8 cellular contexts compared by ENCODE assay signal in genomic region chr10:101067356-101068083, GRCh38. TPM values are rescaled to one million over a fixed set of nuclear protein-coding genes. Genes with fewer than 3 reads are reported as not detected.
DNase-seq lines count a peak whose midpoint lies in the region; ATAC-seq, FAIRE-seq and TF ChIP-seq lines count a peak whose summit lies in the region.

No MANE protein-coding gene starts in this region.

- peak; percentile 78 to 82 for TF ChIP-seq RAD21 in A549 (conservative IDR thresholded peaks at IDR 0.05 in 1 of 2, IDR thresholded peaks at IDR 0.05 in 1 of 2)

- CTCF ChIA-PET in A549 (lab: Yijun Ruan, JAX) = interaction anchor here (0.5 to 65.1 kb wide), 10 partner anchors 9 to 502 kb away, joined by 3 to 2364 read pairs (median 4); partner anchors contain the start of genes KAZALD1, PDZD7 and SFXN3

- H3K36me3 ChIP-seq in osteoblast (ENCODE audit: insufficient read depth, low read length) (peaks cover 2% of the 10 kb centered on the region), thymus (ENCODE audit: control insufficient read depth, insufficient read depth) (no peaks in the 10 kb centered on the region)

- H3K27ac ChIP-seq in A549 = peak overlapping the region; percentile 87 to 91
- peak overlapping the region; percentile 33 for H3K27ac ChIP-seq in osteoblast (ENCODE audit: low read depth, low read length)
- H3K27ac ChIP-seq in thymus (ENCODE audit: low read depth) = no peak overlapping the region

- peak overlapping the region; percentile 84 for H3K4me2 ChIP-seq in A549
- peak overlapping the region; percentile 96 for H3K4me2 ChIP-seq in osteoblast (ENCODE audit: insufficient read depth, low read length)

- peak overlapping the region; percentile 57 for H3K4me3 ChIP-seq in A549
- peak overlapping the region; percentile 79 for H3K4me3 ChIP-seq in osteoblast (ENCODE audit: insufficient read depth, low read length)
- peak overlapping the region; percentile 44 for H3K4me3 ChIP-seq in thymus (ENCODE audit: low read length)

- peaks cover 3% of the 10 kb centered on the region for H3K79me2 ChIP-seq in osteoblast (ENCODE audit: insufficient read depth, low read length)

- DNase-seq in A549 (ENCODE audit: low read depth in 1 of 2, low spot score in 1 of 2) (peak; percentile 84 to 90), SK-N-DZ (ENCODE audit: low spot score) (peak; percentile 84), glomerular visceral epithelial cell (ENCODE audit: extremely low spot score) (peak; percentile 85), osteoblast (ENCODE audit: insufficient read length, low spot score, missing footprints) (peak; percentile 97)
- peak; percentile 75 for DNase-seq in activated naive CD4-positive, alpha-beta T cell treated with anti-CD3 and anti-CD28 coated beads, Interleukin-2, amount 50 U/mL, for 16 hours

- peak; percentile 21; the same call in 1 of the 2 replicates for TF ChIP-seq POLR2A in A549 (IDR thresholded peaks at IDR 0.05; ENCODE audit: low read length)

- no peak for TF ChIP-seq EP300 in A549 (IDR thresholded peaks at IDR 0.05)

- WGBS in A549 (ENCODE audit: missing lambda C conversion rate) = 3% methylated on average over 35 of the region's 43 CpGs
- 2% methylated on average over 43 of the region's 43 CpGs for WGBS in thymus

- POLR2A ChIA-PET in A549 (lab: Yijun Ruan, JAX) = interaction anchor here (0.6 to 2.1 kb wide), 5 partner anchors 17 to 749 kb away, joined by 3 to 17 read pairs (median 6); partner anchors contain the start of genes PDZD7 and SFXN3

- H4K20me1 ChIP-seq in osteoblast (ENCODE audit: insufficient read depth, low read length) = no peaks in the 10 kb centered on the region

- H2AFZ ChIP-seq in osteoblast (ENCODE audit: low read length) = peak overlapping the region; percentile 88

- ATAC-seq in A549 (peak; percentile 37 to 67), GM18517 (IDR thresholded peaks at IDR 0.05; ENCODE audit: unreplicated experiment) (peak; percentile 62)

- FAIRE-seq in A549 (lab: Jason Lieb, UNC) = peak; percentile 28

- H3K4me1 ChIP-seq in A549 (peaks cover 21% of the 10 kb centered on the region), osteoblast (ENCODE audit: insufficient read depth, low read length) (peaks cover 32% of the 10 kb centered on the region), thymus (ENCODE audit: control insufficient read depth, insufficient read depth, low read length) (peaks cover 15% of the 10 kb centered on the region)

- H3K9me3 ChIP-seq in A549 = no peaks in the 10 kb centered on the region
- no peaks in the 10 kb centered on the region for H3K9me3 ChIP-seq in osteoblast (ENCODE audit: low read depth, low read length)
- H3K9me3 ChIP-seq in thymus (ENCODE audit: control insufficient read depth) = no peaks in the 10 kb centered on the region

- peak; percentile 89 for TF ChIP-seq CTCF in A549 (IDR thresholded peaks at IDR 0.05)
- peak; percentile 66 for TF ChIP-seq CTCF in LNCAP (IDR thresholded peaks at IDR 0.05)
- TF ChIP-seq CTCF in osteoblast (IDR thresholded peaks at IDR 0.05; ENCODE audit: extremely low read depth, low read depth, low read length) = peak; percentile 83

- H3K27me3 ChIP-seq in osteoblast (ENCODE audit: insufficient read depth, low read length) (no peaks in the 10 kb centered on the region), thymus (ENCODE audit: control insufficient read depth, insufficient read depth) (peaks cover 56% of the 10 kb centered on the region)

TF ChIP-seq in A549, 52 proteins besides CTCF, POLR2A, EP300 and RAD21:
- TF ChIP-seq KDM1A (IDR thresholded peaks at IDR 0.05; ENCODE audit: low read depth) (no peak), EHF (CRISPR knock-in tag; IDR thresholded peaks at IDR 0.05) (no peak), FOSL2 (IDR thresholded peaks at IDR 0.05) (no peak), FOSL2 (CRISPR knock-in tag; IDR thresholded peaks at IDR 0.05) (no peak), POLR2AphosphoS2 (conservative IDR thresholded peaks at IDR 0.05; ENCODE audit: low read length) (no peak), NPAS2 (CRISPR knock-in tag; IDR thresholded peaks at IDR 0.05; ENCODE audit: borderline replicate concordance) (no peak), KDM5A (IDR thresholded peaks at IDR 0.05) (no peak), HES2 (IDR thresholded peaks at IDR 0.05) (no peak), ELK1 (IDR thresholded peaks at IDR 0.05; ENCODE audit: low read depth, low read length) (no peak), NR3C1 (IDR thresholded peaks at IDR 0.05) (no peak), HOXA7 (CRISPR knock-in tag; IDR thresholded peaks at IDR 0.05) (no peak), SMC3 (IDR thresholded peaks at IDR 0.05) (peak; percentile 89), MYC (IDR thresholded peaks at IDR 0.05; ENCODE audit: borderline replicate concordance, low read length) (no peak), ZC3H11A (IDR thresholded peaks at IDR 0.05) (no peak), MAX (IDR thresholded peaks at IDR 0.05) (peak; percentile 59), E2F6 (IDR thresholded peaks at IDR 0.05; ENCODE audit: borderline replicate concordance, low read depth) (peak; percentile 38; the same call in 1 of the 2 replicates), RCOR1 (IDR thresholded peaks at IDR 0.05; ENCODE audit: low read depth, low read length) (no peak), SREBF2 (IDR thresholded peaks at IDR 0.05) (no peak), HEYL (CRISPR knock-in tag; IDR thresholded peaks at IDR 0.05) (no peak), RNF2 (IDR thresholded peaks at IDR 0.05; ENCODE audit: borderline replicate concordance, low read depth) (no peak; the same call in 1 of the 2 replicates), MAFK (IDR thresholded peaks at IDR 0.05; ENCODE audit: partially characterized antibody) (peak; percentile 24)

RNA-seq across cellular contexts. Expression of gene KAZALD1, which starts 5.7 kb away (rescaled TPM):
- polyA plus RNA-seq in A549 (2011; rRNA removed) (4.5 and 5.1 TPM in 2 replicates), A549 (2017; fragmentation: RNase III; extraction: RNeasy Plus Mini Kit Qiagen cat#74134 plus additional on column Dnase treatment) (2.5 to 4.3 TPM (median 2.9 TPM) in 3 replicates), thymus (2.3 TPM)
- 3.5 and 4.4 TPM in 2 replicates for polyA plus RNA-seq in A549 (2012; cell fraction: cytosol; rRNA removed)
- 5.7 and 6.1 TPM in 2 replicates for polyA plus RNA-seq in A549 (2012; cell fraction: nucleus; rRNA removed)
- polyA minus RNA-seq in A549 (2011; rRNA and poly(A)+ RNA removed) = 5.8 and 7.3 TPM in 2 replicates
- polyA plus RNA-seq in SK-N-DZ (2014; cell fraction: cytosol; rRNA removed) = 10.9 and 11.8 TPM in 2 replicates
- polyA plus RNA-seq in SK-N-DZ (2014; cell fraction: nucleus; rRNA removed) = 10.5 and 16.3 TPM in 2 replicates
- total RNA-seq in osteoblast = 26.4 and 30.1 TPM in 2 replicates

RNA-seq across cellular contexts. Expression of gene SFXN3, which starts 36.5 kb away (rescaled TPM):
- polyA plus RNA-seq in A549 (2011; rRNA removed) (33.7 and 42.1 TPM in 2 replicates), A549 (2017; fragmentation: RNase III; extraction: RNeasy Plus Mini Kit Qiagen cat#74134 plus additional on column Dnase treatment) (26.3 to 27.6 TPM (median 26.4 TPM) in 3 replicates), thymus (16.3 TPM)
- polyA plus RNA-seq in A549 (2012; cell fraction: cytosol; rRNA removed) = 32.4 and 40.0 TPM in 2 replicates
- polyA plus RNA-seq in A549 (2012; cell fraction: nucleus; rRNA removed) = 97.7 and 113 TPM in 2 replicates
- polyA minus RNA-seq in A549 (2011; rRNA and poly(A)+ RNA removed) = 57.2 and 59.7 TPM in 2 replicates
- polyA plus RNA-seq in SK-N-DZ (2014; cell fraction: cytosol; rRNA removed) = 27.7 and 40.4 TPM in 2 replicates
- polyA plus RNA-seq in SK-N-DZ (2014; cell fraction: nucleus; rRNA removed) = 45.4 and 66.2 TPM in 2 replicates
- 103 and 106 TPM in 2 replicates for total RNA-seq in osteoblast

RNA-seq across cellular contexts. Expression of gene PDZD7, which starts 36.6 kb away (rescaled TPM):
- polyA plus RNA-seq in A549 (2011; rRNA removed) (0.20 and 0.21 TPM in 2 replicates), A549 (2017; fragmentation: RNase III; extraction: RNeasy Plus Mini Kit Qiagen cat#74134 plus additional on column Dnase treatment) (0.56 to 0.79 TPM (median 0.63 TPM) in 3 replicates), thymus (1.4 TPM)
- 0.94 and 1.1 TPM in 2 replicates for polyA plus RNA-seq in A549 (2012; cell fraction: cytosol; rRNA removed)
- polyA plus RNA-seq in A549 (2012; cell fraction: nucleus; rRNA removed) = 2.1 and 2.3 TPM in 2 replicates
- polyA minus RNA-seq in A549 (2011; rRNA and poly(A)+ RNA removed) = 0.25 and 0.44 TPM in 2 replicates
- 9.9 and 10.1 TPM in 2 replicates for polyA plus RNA-seq in SK-N-DZ (2014; cell fraction: cytosol; rRNA removed)
- polyA plus RNA-seq in SK-N-DZ (2014; cell fraction: nucleus; rRNA removed) = 28.3 and 32.8 TPM in 2 replicates
- total RNA-seq in osteoblast = 0.72 and 1.2 TPM in 2 replicates
